Comparison of ENCODE assay signal across 28 cellular contexts in the genomic region with DNA sequence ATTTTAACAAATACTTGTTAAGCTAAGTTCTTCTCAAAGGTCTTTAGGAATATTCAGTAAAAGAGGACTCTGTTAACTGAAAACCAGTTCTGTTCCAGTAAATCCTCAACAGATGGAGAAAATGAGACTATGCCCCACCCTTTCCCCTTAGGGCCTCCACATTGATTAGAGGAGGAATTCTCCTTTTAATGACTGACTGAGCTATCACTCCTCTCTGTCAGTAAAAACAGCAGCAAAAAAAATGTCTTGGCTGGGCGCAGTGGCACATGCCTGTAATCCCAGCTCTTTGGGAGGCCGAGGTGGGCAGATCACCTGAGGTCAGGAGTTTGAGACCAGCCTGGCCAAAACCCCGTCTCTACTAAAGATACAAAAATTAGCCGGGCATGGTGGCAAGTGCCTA. TPM values are rescaled to one million over a fixed set of nuclear protein-coding genes. Genes with fewer than 3 reads are reported as not detected.
"Had no signal": no experiment of that assay in that cellular context is flagged by ENCODE, and none has a peak within 500 bp of the region (broad histone marks: within the 10 kb centered on the region; RNA-seq: fewer than 3 reads in every experiment).

No MANE protein-coding gene starts in this region.

- H3K9me3 ChIP-seq: esophagus squamous epithelium, psoas muscle, sigmoid colon, stomach, thyroid gland, upper lobe of left lung had no signal

- H3K27ac ChIP-seq: esophagus squamous epithelium, neural progenitor cell, psoas muscle, sigmoid colon, stomach, thyroid gland, upper lobe of left lung had no signal

- H3K27ac Mint-ChIP-seq: memory B cell; naive thymus-derived CD4-positive, alpha-beta T cell; nephron; neural progenitor cell; stimulated activated effector memory CD8-positive, alpha-beta T cell treated with anti-CD3 and anti-CD28 coated beads, Interleukin-12 subunit alpha, Interleukin-12 subunit beta, amount 100 ng/mL, for 72 hours had no signal

- H3K9me3 Mint-ChIP-seq: immature natural killer cell; memory B cell; nephron; neural progenitor cell; stimulated activated effector memory CD8-positive, alpha-beta T cell treated with anti-CD3 and anti-CD28 coated beads, Interleukin-12 subunit alpha, Interleukin-12 subunit beta, amount 100 ng/mL, for 72 hours had no signal

- H3K4me1 Mint-ChIP-seq: immature natural killer cell; nephron; neural progenitor cell; stimulated activated effector memory CD8-positive, alpha-beta T cell treated with anti-CD3 and anti-CD28 coated beads, Interleukin-12 subunit alpha, Interleukin-12 subunit beta, amount 100 ng/mL, for 72 hours had no signal

- H2AFZ ChIP-seq: neural progenitor cell had no signal

- FAIRE-seq: endometrium, keratinocyte, urothelium cell line had no signal

- H3K36me3 ChIP-seq: esophagus squamous epithelium, neural progenitor cell, sigmoid colon, stomach, thyroid gland, upper lobe of left lung had no signal

- ATAC-seq: left ventricle myocardium superior; naive thymus-derived CD4-positive, alpha-beta T cell; psoas muscle; right cardiac atrium; stimulated activated effector memory CD8-positive, alpha-beta T cell treated with anti-CD3 and anti-CD28 coated beads, Interleukin-12 subunit alpha, Interleukin-12 subunit beta, amount 100 ng/mL, for 72 hours had no signal

- DNase-seq: cortex of kidney; effector memory CD4-positive, alpha-beta T cell; erythroblast; esophagus squamous epithelium; foreskin melanocyte; hypothalamus; immature natural killer cell; left ventricle myocardium superior; midbrain; naive thymus-derived CD4-positive, alpha-beta T cell; psoas muscle; right cardiac atrium; sigmoid colon; stimulated activated CD4-positive, alpha-beta T cell treated with anti-CD3 and anti-CD28 coated beads, Interleukin-2, amount 100 ng/mL, for 24 hours; stimulated activated CD4-positive, alpha-beta T cell treated with anti-CD3 and anti-CD28 coated beads, Interleukin-4, amount 100 ng/mL, for 24 hours; stimulated activated naive CD4-positive, alpha-beta T cell treated with Interleukin-2 at 50 U/mL for 16 hours; stomach; thyroid gland; upper lobe of left lung had no signal

- H3K4me1 ChIP-seq: esophagus squamous epithelium, psoas muscle, sigmoid colon, thyroid gland had no signal

- H3K9ac ChIP-seq: neural progenitor cell had no signal

- H3K4me2 ChIP-seq: neural progenitor cell had no signal

- H3K36me3 Mint-ChIP-seq: immature natural killer cell; memory B cell; naive thymus-derived CD4-positive, alpha-beta T cell; neural progenitor cell; stimulated activated effector memory CD8-positive, alpha-beta T cell treated with anti-CD3 and anti-CD28 coated beads, Interleukin-12 subunit alpha, Interleukin-12 subunit beta, amount 100 ng/mL, for 72 hours had no signal

- H3K27me3 ChIP-seq: neural progenitor cell, thyroid gland, upper lobe of left lung had no signal

- H3K4me3 Mint-ChIP-seq: immature natural killer cell; memory B cell; naive thymus-derived CD4-positive, alpha-beta T cell; nephron; neural progenitor cell; stimulated activated effector memory CD8-positive, alpha-beta T cell treated with anti-CD3 and anti-CD28 coated beads, Interleukin-12 subunit alpha, Interleukin-12 subunit beta, amount 100 ng/mL, for 72 hours had no signal

- H3K4me3 ChIP-seq: esophagus squamous epithelium, lung, neural progenitor cell, psoas muscle, sigmoid colon, stomach, thyroid gland, upper lobe of left lung had no signal

RNA-seq across cellular contexts. Expression of gene NLRP12, which starts 50.1 kb away (rescaled TPM):
- total RNA-seq: osteocyte had no signal
- polyA plus RNA-seq: keratinocyte; naive thymus-derived CD4-positive, alpha-beta T cell had no signal
